8 cellular contexts compared by ENCODE assay signal in genomic region chr10:43408331-43408709, GRCh38. TPM values are rescaled to one million over a fixed set of nuclear protein-coding genes. Genes with fewer than 3 reads are reported as not detected.
DNase-seq lines count a peak whose midpoint lies in the region; ATAC-seq and TF ChIP-seq lines count a peak whose summit lies in the region.

No MANE protein-coding gene starts in this region.

- peak; percentile 19 for DNase-seq in MG63
- peak in 1 of 3 experiments; percentile 16 for DNase-seq in effector memory CD8-positive, alpha-beta T cell
- no peak for DNase-seq in osteoblast (ENCODE audit: insufficient read length, low spot score, missing footprints)
- DNase-seq in germinal center (ENCODE audit: low spot score): no peak
- DNase-seq in NCI-H1694 treated with DMSO at 0.1 percent for 48 hours (lab: John Stamatoyannopoulos, UW): no peak
- DNase-seq in NCI-H82 treated with DMSO at 0.1 percent for 48 hours (lab: John Stamatoyannopoulos, UW; ENCODE audit: unreplicated experiment): no peak

- H3K9me3 ChIP-seq in MG63 (no peaks in the 10 kb centered on the region), osteoblast (ENCODE audit: low read depth, low read length) (no peaks in the 10 kb centered on the region)

- H3K27ac Mint-ChIP-seq in effector memory CD8-positive, alpha-beta T cell: peak overlapping the region; percentile 99 to 100

- H3K4me1 Mint-ChIP-seq in effector memory CD8-positive, alpha-beta T cell (ENCODE audit: low read depth in 2 of 2): peaks cover 35 to 37% of the 10 kb centered on the region in 2 donors

- ATAC-seq in GM19397 (IDR thresholded peaks at IDR 0.05; ENCODE audit: unreplicated experiment): peak; percentile 2
- no peak for ATAC-seq in effector memory CD8-positive, alpha-beta T cell (replicated peaks)
- ATAC-seq in HG03139 (IDR thresholded peaks at IDR 0.05; ENCODE audit: unreplicated experiment): no peak

- TF ChIP-seq CTCF in osteoblast (IDR thresholded peaks at IDR 0.05; ENCODE audit: extremely low read depth, low read depth, low read length): no peak

- peak overlapping the region; percentile 98 for H3K27ac ChIP-seq in osteoblast (ENCODE audit: low read depth, low read length)

- peaks cover 21% of the 10 kb centered on the region for H3K4me1 ChIP-seq in osteoblast (ENCODE audit: insufficient read depth, low read length)

- H3K4me3 ChIP-seq in MG63: peak overlapping the region; percentile 76
- H3K4me3 ChIP-seq in osteoblast (ENCODE audit: insufficient read depth, low read length): peak overlapping the region; percentile 91

- peaks cover 50% of the 10 kb centered on the region for H3K79me2 ChIP-seq in osteoblast (ENCODE audit: insufficient read depth, low read length)

- H3K27me3 ChIP-seq in MG63: no peaks in the 10 kb centered on the region
- no peaks in the 10 kb centered on the region for H3K27me3 ChIP-seq in osteoblast (ENCODE audit: insufficient read depth, low read length)

- peak overlapping the region; percentile 86 to 97 for H3K4me3 Mint-ChIP-seq in effector memory CD8-positive, alpha-beta T cell

- H3K36me3 Mint-ChIP-seq in effector memory CD8-positive, alpha-beta T cell (ENCODE audit: insufficient read depth): peaks cover 72% of the 10 kb centered on the region

- H3K27me3 Mint-ChIP-seq in effector memory CD8-positive, alpha-beta T cell: no peaks in the 10 kb centered on the region

- H2AFZ ChIP-seq in osteoblast (ENCODE audit: low read length): no peak overlapping the region

- H3K4me2 ChIP-seq in osteoblast (ENCODE audit: insufficient read depth, low read length): peak overlapping the region; percentile 83

- H3K36me3 ChIP-seq in MG63 (peaks cover 48% of the 10 kb centered on the region), osteoblast (ENCODE audit: insufficient read depth, low read length) (no peaks in the 10 kb centered on the region)

- H3K9me3 Mint-ChIP-seq in effector memory CD8-positive, alpha-beta T cell: no peaks in the 10 kb centered on the region

- H4K20me1 ChIP-seq in osteoblast (ENCODE audit: insufficient read depth, low read length): peaks cover 37% of the 10 kb centered on the region

RNA-seq across cellular contexts. Expression of gene HNRNPF, which starts 0.7 kb away (rescaled TPM):
- total RNA-seq in MG63 (2014; rRNA removed; shearing (Covaris generic); ENCODE audit: low replicate concordance): 286 and 294 TPM in 2 replicates
- total RNA-seq in osteoblast: 221 and 229 TPM in 2 replicates

RNA-seq across cellular contexts. Expression of gene ZNF487, which starts 28.6 kb away (rescaled TPM):
- 1.3 and 5.4 TPM in 2 replicates for total RNA-seq in MG63 (2014; rRNA removed; shearing (Covaris generic); ENCODE audit: low replicate concordance)
- 8.3 and 9.4 TPM in 2 replicates for total RNA-seq in osteoblast

RNA-seq across cellular contexts. Expression of gene FXYD4, which starts 36.9 kb away (rescaled TPM):
- total RNA-seq in MG63 (2014; rRNA removed; shearing (Covaris generic); ENCODE audit: low replicate concordance): not detected in 2 replicates
- not detected in 2 replicates for total RNA-seq in osteoblast
